ENCODE assay signal across 10 cellular contexts in the genomic region with DNA sequence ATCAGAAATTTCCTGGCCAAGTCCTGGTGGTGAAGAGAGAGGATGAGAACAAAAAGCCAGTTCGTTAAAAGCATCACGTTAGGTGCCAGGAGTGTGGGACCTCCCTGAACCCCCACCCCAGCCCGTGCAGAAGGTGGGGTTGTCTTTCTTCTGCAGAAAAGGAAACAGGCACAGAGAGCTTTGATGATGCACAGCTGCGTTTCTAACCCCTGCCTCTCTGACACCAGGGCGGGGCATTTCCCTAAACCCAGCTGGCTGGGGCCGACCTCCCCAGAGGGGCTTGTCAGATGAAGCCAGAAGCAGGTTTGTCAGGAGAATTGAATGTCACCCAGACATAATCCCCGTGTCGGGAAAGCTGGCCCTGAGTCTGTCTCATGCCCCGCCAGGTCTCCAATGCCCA.
DNase-seq lines count a peak whose midpoint lies in the region; ATAC-seq and TF ChIP-seq lines count a peak whose summit lies in the region.
"Had no signal": no experiment of that assay in that cellular context is flagged by ENCODE, and none has a peak within 500 bp of the region (broad histone marks: within the 10 kb centered on the region; RNA-seq: fewer than 3 reads in every experiment).

No MANE protein-coding gene starts in this region.

- peaks cover 47% of the 10 kb centered on the region for H3K4me1 ChIP-seq in CD8-positive, alpha-beta T cell (ENCODE audit: insufficient read depth, low read length)

- DNase-seq in CD8-positive, alpha-beta T cell: peak in 4 of 7 experiments; percentile 19 to 66 (median 50)
- peak; percentile 87 for DNase-seq in activated CD4-positive, alpha-beta T cell treated with anti-CD3 and anti-CD28 coated beads, Interleukin-2, amount 10 ng/mL, durations not matched to agents 24 days and 14 days
- peak; percentile 31 for DNase-seq in fibroblast of villous mesenchyme (ENCODE audit: low read depth)
- no peak for DNase-seq in left ventricle myocardium superior
- no peak for DNase-seq in kidney tubule cell (ENCODE audit: low spot score)
- no peak for DNase-seq in Ammon's horn (ENCODE audit: low spot score)
- DNase-seq: activated gamma-delta T cell, PC-3 had no signal

- H3K27me3 ChIP-seq in CD8-positive, alpha-beta T cell (ENCODE audit: insufficient read depth, low read length): no peaks in the 10 kb centered on the region

- no peaks in the 10 kb centered on the region for H3K36me3 ChIP-seq in CD8-positive, alpha-beta T cell (ENCODE audit: insufficient read depth, low read length)

- H3K4me1 Mint-ChIP-seq in CD8-positive, alpha-beta T cell (ENCODE audit: low read depth): peaks cover 67% of the 10 kb centered on the region
- peaks cover 90% of the 10 kb centered on the region for H3K4me1 Mint-ChIP-seq in activated CD4-positive, alpha-beta T cell treated with anti-CD3 and anti-CD28 coated beads, Interleukin-2, amount 10 ng/mL, durations not matched to agents 24 days and 14 days

- H3K36me3 Mint-ChIP-seq in CD8-positive, alpha-beta T cell: no peaks in the 10 kb centered on the region
- H3K36me3 Mint-ChIP-seq in activated CD4-positive, alpha-beta T cell treated with anti-CD3 and anti-CD28 coated beads, Interleukin-2, amount 10 ng/mL, durations not matched to agents 24 days and 14 days (ENCODE audit: low read depth): peaks cover 4% of the 10 kb centered on the region

- ATAC-seq in CD8-positive, alpha-beta T cell: peak; percentile 75
- peak; percentile 63 for ATAC-seq in HG02678 (IDR thresholded peaks at IDR 0.05; ENCODE audit: unreplicated experiment)
- ATAC-seq in left ventricle myocardium superior: no peak
- no peak for ATAC-seq in GM21529 (IDR thresholded peaks at IDR 0.05; ENCODE audit: unreplicated experiment)
- ATAC-seq: PC-3 had no signal

- peak overlapping the region; percentile 30 for H3K4me3 ChIP-seq in CD8-positive, alpha-beta T cell (ENCODE audit: low read depth, low read length)
- H3K4me3 ChIP-seq in fibroblast of villous mesenchyme (ENCODE audit: low read depth, low read length): no peak overlapping the region

- POLR2A ChIA-PET in CD8-positive, alpha-beta T cell (lab: Charles Lee): interaction anchor here (0.5 to 2.0 kb wide), 8 partner anchors 8 to 246 kb away, joined by 3 to 19 read pairs (median 4); no protein-coding TSS in a partner anchor

- H3K9me3 Mint-ChIP-seq in CD8-positive, alpha-beta T cell: no peaks in the 10 kb centered on the region
- H3K9me3 Mint-ChIP-seq in activated CD4-positive, alpha-beta T cell treated with anti-CD3 and anti-CD28 coated beads, Interleukin-2, amount 10 ng/mL, durations not matched to agents 24 days and 14 days: no peaks in the 10 kb centered on the region

- no peak for TF ChIP-seq CTCF in CD8-positive, alpha-beta T cell (IDR thresholded peaks at IDR 0.05)
- no peak for TF ChIP-seq CTCF in fibroblast of villous mesenchyme (IDR thresholded peaks at IDR 0.05; ENCODE audit: insufficient read depth, low read depth, low read length)

- intact Hi-C loops in CD8-positive, alpha-beta T cell (cut with DNase I, micrococcal nuclease): loop anchor here in 1 of 2 experiments (5.0 kb wide), 1 partner anchor 358 kb away; no protein-coding TSS in a partner anchor
- intact Hi-C loops in activated CD4-positive, alpha-beta T cell treated with anti-CD3 and anti-CD28 coated beads, Interleukin-2, amount 10 ng/mL, durations not matched to agents 24 days and 14 days (cut with micrococcal nuclease): loop anchor here (5.0 kb wide), 2 partner anchors 53 to 118 kb away; no protein-coding TSS in a partner anchor
- intact Hi-C loops in left ventricle myocardium superior (cut with micrococcal nuclease): no loop called here

- CTCF ChIA-PET in CD8-positive, alpha-beta T cell (lab: Charles Lee): interaction anchor here (0.8 to 2.1 kb wide), 2 partner anchors 9 to 219 kb away, joined by 4 to 7 read pairs; no protein-coding TSS in a partner anchor

- peak overlapping the region; percentile 66 for H3K27ac Mint-ChIP-seq in CD8-positive, alpha-beta T cell
- H3K27ac Mint-ChIP-seq in activated CD4-positive, alpha-beta T cell treated with anti-CD3 and anti-CD28 coated beads, Interleukin-2, amount 10 ng/mL, durations not matched to agents 24 days and 14 days: peak overlapping the region; percentile 80

- H3K27ac ChIP-seq in CD8-positive, alpha-beta T cell (ENCODE audit: low read depth, low read length): peak overlapping the region; percentile 22

- H3K27me3 Mint-ChIP-seq in CD8-positive, alpha-beta T cell (ENCODE audit: low read depth): no peaks in the 10 kb centered on the region
- H3K27me3 Mint-ChIP-seq in activated CD4-positive, alpha-beta T cell treated with anti-CD3 and anti-CD28 coated beads, Interleukin-2, amount 10 ng/mL, durations not matched to agents 24 days and 14 days: no peaks in the 10 kb centered on the region

- no peaks in the 10 kb centered on the region for H3K9me3 ChIP-seq in CD8-positive, alpha-beta T cell (ENCODE audit: low read length)

- H3K4me3 Mint-ChIP-seq in CD8-positive, alpha-beta T cell: peak overlapping the region; percentile 70
- H3K4me3 Mint-ChIP-seq in activated CD4-positive, alpha-beta T cell treated with anti-CD3 and anti-CD28 coated beads, Interleukin-2, amount 10 ng/mL, durations not matched to agents 24 days and 14 days: peak overlapping the region; percentile 67

Comparison
In these comparisons a context has a peak if more than half of its experiments do, and no peak if none do; other contexts are left out.
1. ATAC-seq: peak in CD8-positive, alpha-beta T cell (single experiment) and HG02678 (single experiment); none in left ventricle myocardium superior (single experiment) and GM21529 (single experiment).
2. DNase-seq: peak in CD8-positive, alpha-beta T cell (4 of 7), activated CD4-positive, alpha-beta T cell treated with anti-CD3 and anti-CD28 coated beads, Interleukin-2, amount 10 ng/mL, durations not matched to agents 24 days and 14 days (single experiment) and fibroblast of villous mesenchyme (single experiment); none in left ventricle myocardium superior (single experiment), kidney tubule cell (single experiment) and Ammon's horn (single experiment).